In the genomic region with DNA sequence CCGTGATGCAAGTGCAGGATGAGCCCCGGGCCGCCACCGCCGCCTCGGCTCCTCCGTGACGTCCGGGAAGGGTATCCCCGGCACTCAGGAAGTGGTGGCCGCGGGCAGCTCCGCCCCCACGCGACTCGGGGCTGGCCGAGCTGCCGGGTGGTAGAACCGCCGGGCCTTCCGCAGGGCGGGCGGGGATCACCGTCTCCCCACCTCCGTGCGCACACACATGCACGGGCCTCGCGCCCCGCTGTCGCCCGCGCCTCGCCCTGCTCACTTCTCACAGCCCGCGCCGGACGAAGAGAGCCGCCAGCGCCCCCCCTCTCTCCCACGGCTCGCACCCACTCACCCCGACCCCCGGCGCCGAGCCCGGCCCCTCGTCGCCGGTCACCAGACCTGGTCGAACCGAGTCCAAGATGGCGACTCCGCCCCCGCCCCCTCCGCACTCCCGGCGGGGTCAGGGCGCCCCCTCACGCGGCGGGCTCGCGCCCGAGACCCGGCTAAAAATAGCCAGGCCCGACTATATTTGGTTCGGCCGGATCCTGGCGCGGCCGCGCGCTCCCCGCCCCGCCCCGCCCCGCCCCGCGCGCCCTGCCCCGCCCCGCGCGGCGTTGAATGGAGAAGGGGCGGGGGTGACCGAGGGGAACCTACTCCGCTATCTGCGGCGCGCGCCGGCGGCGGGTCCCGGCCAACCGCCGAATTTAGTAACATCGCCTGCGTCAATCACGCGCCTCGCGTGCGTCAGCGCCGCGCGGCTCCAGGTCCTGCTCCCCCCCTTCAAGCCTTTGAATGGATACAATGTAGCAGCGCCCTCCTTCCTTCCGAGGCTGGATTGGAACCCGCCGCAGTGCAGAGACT, we compare ENCODE assay signal across 8 cellular contexts. TPM values are rescaled to one million over a fixed set of nuclear protein-coding genes. Genes with fewer than 3 reads are reported as not detected.
DNase-seq lines count a peak whose midpoint lies in the region; ATAC-seq and TF ChIP-seq lines count a peak whose summit lies in the region.

No MANE protein-coding gene starts in this region.

- H3K36me3 ChIP-seq in OCI-LY7 (ENCODE audit: insufficient read depth, low read length) (no peaks in the 10 kb centered on the region), muscle layer of colon (ENCODE audit: insufficient read depth, low read length) (no peaks in the 10 kb centered on the region)

- peaks cover 26% of the 10 kb centered on the region for H3K27me3 Mint-ChIP-seq in IgD-negative memory B cell

- peak overlapping the region; percentile 94 to 100 (median 98) for H3K4me3 Mint-ChIP-seq in IgD-negative memory B cell

- intact Hi-C loops in OCI-LY7 (cut with micrococcal nuclease; ENCODE audit: unreplicated experiment): loop anchor here (1.0 to 10.0 kb wide), 8 partner anchors 87 to 635 kb away; partner anchors contain the start of genes ERP44, INVS, MSANTD3 and SEC61B

- no peaks in the 10 kb centered on the region for H3K9me3 Mint-ChIP-seq in IgD-negative memory B cell

- H3K27me3 ChIP-seq in muscle layer of colon (ENCODE audit: control insufficient read depth in 1 of 2, insufficient read depth in 2 of 2, low read length in 2 of 2): peaks cover 0 to 8% of the 10 kb centered on the region in 2 donors

- H3K9me3 ChIP-seq in OCI-LY7 (ENCODE audit: low read length) (no peaks in the 10 kb centered on the region), muscle layer of colon (ENCODE audit: low read length) (no peaks in the 10 kb centered on the region)

- H3K4me1 Mint-ChIP-seq in IgD-negative memory B cell: peaks cover 17 to 28% (median 28%) of the 10 kb centered on the region in 3 donors

- H3K4me1 ChIP-seq in OCI-LY7 (ENCODE audit: insufficient read depth, low read length, poor library complexity, severe bottlenecking) (peaks cover 32% of the 10 kb centered on the region), muscle layer of colon (ENCODE audit: insufficient read depth, low read length) (peaks cover 14% of the 10 kb centered on the region)

- CTCF ChIA-PET in OCI-LY7 (lab: Charles Lee; ENCODE audit: unreplicated experiment): no interaction called here

- H3K27ac Mint-ChIP-seq in IgD-negative memory B cell: peak overlapping the region; percentile 99

- DNase-seq in DMS153 treated with DMSO at 0.1 percent for 48 hours (lab: John Stamatoyannopoulos, UW; ENCODE audit: unreplicated experiment) (peak; percentile 75), OCI-LY7 (ENCODE audit: low spot score) (peak; percentile 95), erythroblast (lab: John Stamatoyannopoulos, UW) (peak; percentile 94 to 95)
- peak; percentile 96 for DNase-seq in activated T-cell treated with anti-CD3 and anti-CD28 coated beads, Interleukin-2, amount 50 U/mL, for 1 hour
- peak; percentile 85 to 90 for DNase-seq in stimulated activated CD8-positive, alpha-beta memory T cell treated with anti-CD3 and anti-CD28 coated beads, Interleukin-7, amount 100 ng/mL, for 1 hour (ENCODE audit: low read depth in 2 of 2)

- no peaks in the 10 kb centered on the region for H4K20me1 ChIP-seq in OCI-LY7 (ENCODE audit: insufficient read depth, low read length)

- POLR2A ChIA-PET in OCI-LY7 (lab: Charles Lee): no interaction called here

- H3K9ac ChIP-seq in muscle layer of colon (ENCODE audit: low read length): peak overlapping the region; percentile 85

- peak; percentile 63 for TF ChIP-seq POLR2A in erythroblast (IDR thresholded peaks at IDR 0.05; ENCODE audit: low read length)

- TF ChIP-seq CTCF in OCI-LY7 (conservative IDR thresholded peaks at IDR 0.05; ENCODE audit: low read length): no peak

- H3K36me3 Mint-ChIP-seq in IgD-negative memory B cell: no peaks in the 10 kb centered on the region

- H3K4me2 ChIP-seq in OCI-LY7 (ENCODE audit: low read length): peak overlapping the region; percentile 98

- H3K79me2 ChIP-seq in OCI-LY7 (ENCODE audit: insufficient read depth, low read depth, low read length): peaks cover 5% of the 10 kb centered on the region; the same call in 1 of the 2 replicates

- H3K27ac ChIP-seq in OCI-LY7 (ENCODE audit: low read depth, low read length, poor library complexity, severe bottlenecking) (peak overlapping the region; percentile 80), muscle layer of colon (ENCODE audit: low read depth, low read length) (peak overlapping the region; percentile 99)

- no peaks in the 10 kb centered on the region for H3K9me2 ChIP-seq in OCI-LY7 (ENCODE audit: insufficient read depth, low read length)

- H3K4me3 ChIP-seq in OCI-LY7 (ENCODE audit: low read depth, low read length, poor library complexity, severe bottlenecking) (peak overlapping the region; percentile 73), muscle layer of colon (ENCODE audit: low read depth in 1 of 2, low read length in 2 of 2) (peak overlapping the region; percentile 92 to 95)

- peak overlapping the region; percentile 72 for H2AFZ ChIP-seq in OCI-LY7 (ENCODE audit: low read length)

- no TSS peak for BruUV-seq in OCI-LY7 (replicated peaks; lab: Mats Ljungman, UMichigan)

- ATAC-seq in GM21529 (IDR thresholded peaks at IDR 0.05; ENCODE audit: unreplicated experiment): peak; percentile 49

RNA-seq across cellular contexts. Expression of gene NR4A3, which starts 2.0 kb away (rescaled TPM):
- polyA plus RNA-seq in IgD-negative memory B cell: 0.60 TPM
- total RNA-seq in OCI-LY7 (2014; rRNA removed; shearing (Covaris generic)): 0.13 and 0.18 TPM in 2 replicates
- 0.46 and 0.74 TPM in 2 replicates for total RNA-seq in OCI-LY7 (2022)

Comparison
In these comparisons a context has a peak if more than half of its experiments do, and no peak if none do; other contexts are left out.
1. Peak in every context shown above with its lines: DNase-seq, ATAC-seq, H3K4me3 ChIP-seq and H3K27ac ChIP-seq.